ENCODE assay signal across 9 cellular contexts in genomic region chr2:218780851-218781690, GRCh38. TPM values are rescaled to one million over a fixed set of nuclear protein-coding genes. Genes with fewer than 3 reads are reported as not detected.
DNase-seq lines count a peak whose midpoint lies in the region; TF ChIP-seq lines count a peak whose summit lies in the region.
"Had no signal": no experiment of that assay in that cellular context is flagged by ENCODE, and none has a peak within 500 bp of the region (broad histone marks: within the 10 kb centered on the region; RNA-seq: fewer than 3 reads in every experiment).

No MANE protein-coding gene starts in this region.

- TF ChIP-seq CTCF in mesothelial cell of epicardium (IDR thresholded peaks at IDR 0.05; ENCODE audit: unreplicated experiment) (no peak), thyroid gland (IDR thresholded peaks at IDR 0.05) (no peak)

- no peaks in the 10 kb centered on the region for H3K4me1 ChIP-seq in ectodermal cell (ENCODE audit: control insufficient read depth, insufficient read depth, low read length)
- H3K4me1 ChIP-seq in thyroid gland: peaks cover 0 to 7% of the 10 kb centered on the region in 2 donors
- H3K4me1 ChIP-seq: HAP-1 had no signal

- no peak for TF ChIP-seq POLR2A in thyroid gland (IDR thresholded peaks at IDR 0.05)

- H3K27me3 ChIP-seq in ectodermal cell (ENCODE audit: control insufficient read depth, insufficient read depth, low read length, poor library complexity, severe bottlenecking): peaks cover 43% of the 10 kb centered on the region
- H3K27me3 ChIP-seq in thyroid gland: peaks cover 6% of the 10 kb centered on the region

- intact Hi-C loops in thyroid gland (cut with DNase I): no loop called here

- H3K4me3 ChIP-seq in ectodermal cell (ENCODE audit: insufficient read depth, low read depth, low read length): peak overlapping the region; percentile 37
- peak overlapping the region in 2 of 3 donors; percentile 28 to 71 for H3K4me3 ChIP-seq in thyroid gland (replicated peaks in 1 of 3)
- H3K4me3 ChIP-seq: HAP-1 had no signal

- H3K27ac ChIP-seq in ectodermal cell (ENCODE audit: insufficient read depth, low read depth, low read length, poor library complexity, severe bottlenecking) (no peak overlapping the region), thyroid gland (peak overlapping the region in 2 of 3 donors; percentile 29 to 68)

- H3K4me1 Mint-ChIP-seq in mesothelial cell of epicardium: peaks cover 36% of the 10 kb centered on the region

- no peaks in the 10 kb centered on the region for H3K36me3 ChIP-seq in ectodermal cell (ENCODE audit: control insufficient read depth, insufficient read depth, low read length)
- H3K36me3 ChIP-seq in thyroid gland: no peaks in the 10 kb centered on the region
- H3K36me3 ChIP-seq: HAP-1 had no signal

- no peaks in the 10 kb centered on the region for H3K27me3 Mint-ChIP-seq in mesothelial cell of epicardium (ENCODE audit: low read depth)

- H3K9me3 Mint-ChIP-seq in mesothelial cell of epicardium: peaks cover 8% of the 10 kb centered on the region

- H3K27ac Mint-ChIP-seq in mesothelial cell of epicardium: peak overlapping the region; percentile 94

- peak overlapping the region; percentile 84 for H3K4me3 Mint-ChIP-seq in mesothelial cell of epicardium

- H3K36me3 Mint-ChIP-seq in mesothelial cell of epicardium: peaks cover 14% of the 10 kb centered on the region

- H3K9me3 ChIP-seq in ectodermal cell (ENCODE audit: control insufficient read depth, low read length) (peaks cover 2% of the 10 kb centered on the region), thyroid gland (no peaks in the 10 kb centered on the region)

- 52 to 67% methylated on average over 11 to 14 of the region's 15 CpGs for WGBS in ectodermal cell, 2 experiments
- WGBS in thyroid gland, 2 donors: 52 to 57% methylated on average over 15 of the region's 15 CpGs

- DNase-seq in NCI-H2171 treated with DMSO at 0.1 percent for 48 hours (lab: John Stamatoyannopoulos, UW) (peak; percentile 39), NCI-H2171 (lab: John Stamatoyannopoulos, UW) (no peak), mesothelial cell of epicardium (ENCODE audit: low spot score in 2 of 2, unreplicated experiment in 2 of 2) (no peak), thyroid gland (no peak), 8988T (no peak), GM19240 (ENCODE audit: insufficient read length, low spot score) (no peak), NCI-H2029 treated with DMSO at 0.1 percent for 48 hours (lab: John Stamatoyannopoulos, UW) (no peak)

RNA-seq across cellular contexts. Expression of gene CYP27A1, which starts 0.9 kb away (rescaled TPM):
- 3.6 TPM for polyA plus RNA-seq in ectodermal cell (2013, experiment 1 of 4)
- polyA plus RNA-seq in ectodermal cell (2013, experiment 2 of 4): 2.0 TPM
- 2.1 TPM for polyA plus RNA-seq in ectodermal cell (2013, experiment 3 of 4)
- polyA plus RNA-seq in ectodermal cell (2013, experiment 4 of 4): 2.3 TPM
- 15.6 to 16.8 TPM (median 16.6 TPM) in 3 replicates for total RNA-seq in mesothelial cell of epicardium
- 10 to 100 TPM in 3 of 4 donors, 1 to 10 TPM in 1; 9.0 to 26.8 (median 17.0) TPM for total RNA-seq in thyroid gland

RNA-seq across cellular contexts. Expression of gene PRKAG3, which starts 50.5 kb away (rescaled TPM):
- polyA plus RNA-seq in ectodermal cell (2013, experiment 1 of 4): not detected
- polyA plus RNA-seq in ectodermal cell (2013, experiment 2 of 4): not detected
- not detected for polyA plus RNA-seq in ectodermal cell (2013, experiment 3 of 4)
- not detected for polyA plus RNA-seq in ectodermal cell (2013, experiment 4 of 4)
- total RNA-seq in mesothelial cell of epicardium: 2.8 to 3.6 TPM (median 2.9 TPM) in 3 replicates
- not detected for total RNA-seq in thyroid gland
